ENCODE assay signal across 12 cellular contexts in the genomic region with DNA sequence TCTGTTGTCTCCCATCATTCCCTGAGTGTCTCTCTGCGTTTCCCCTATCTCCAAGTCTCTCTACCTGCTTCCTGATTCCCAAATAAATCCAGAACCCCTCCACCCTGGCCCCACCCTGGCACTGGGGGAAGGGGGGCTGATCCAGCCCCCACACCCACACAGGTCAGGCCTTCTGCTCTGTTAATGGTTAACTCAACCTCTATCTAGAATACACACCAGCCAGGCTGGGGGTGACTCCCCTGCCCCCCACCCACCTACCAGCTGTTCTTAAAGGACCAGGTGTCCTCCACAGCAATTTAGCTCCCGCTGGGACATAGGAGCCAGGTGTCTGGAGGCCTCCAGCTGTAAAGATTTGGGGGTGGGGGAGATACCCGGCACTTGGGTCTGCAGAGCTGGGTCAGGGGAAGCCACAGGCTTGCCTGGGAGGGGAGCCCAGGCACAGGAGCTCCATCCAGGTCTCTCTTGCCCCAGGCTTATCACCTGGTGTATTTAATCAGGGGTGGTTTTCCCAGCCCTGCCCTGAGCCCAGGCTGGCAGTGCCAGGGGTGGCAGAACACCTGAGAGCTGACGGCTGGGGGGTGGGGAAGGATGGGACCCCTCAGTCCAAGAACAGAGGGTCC. TPM values are rescaled to one million over a fixed set of nuclear protein-coding genes. Genes with fewer than 3 reads are reported as not detected.
DNase-seq lines count a peak whose midpoint lies in the region; FAIRE-seq and TF ChIP-seq lines count a peak whose summit lies in the region.
"Had no signal": no experiment of that assay in that cellular context is flagged by ENCODE, and none has a peak within 500 bp of the region (broad histone marks: within the 10 kb centered on the region; RNA-seq: fewer than 3 reads in every experiment).

No MANE protein-coding gene starts in this region.

- H3K4me1 Mint-ChIP-seq in activated naive CD4-positive, alpha-beta T cell treated with anti-CD3 and anti-CD28 coated beads for 36 hours (ENCODE audit: low read depth), result peaks cover 35% of the 10 kb centered on the region

- peaks cover 11% of the 10 kb centered on the region for H3K36me3 ChIP-seq in OCI-LY3 (replicated peaks; ENCODE audit: low read depth, low read length)
- H3K36me3 ChIP-seq in keratinocyte (ENCODE audit: control insufficient read depth in 2 of 2, extremely low read depth in 1 of 2, insufficient read depth in 2 of 2, low read length in 2 of 2), result no peaks in the 10 kb centered on the region
- peaks cover 0 to 4% of the 10 kb centered on the region in 2 donors for H3K36me3 ChIP-seq in small intestine (ENCODE audit: control insufficient read depth in 2 of 2, insufficient read depth in 2 of 2, low read length in 2 of 2)
- H3K36me3 ChIP-seq in adrenal gland (replicated peaks in 1 of 2), result peaks cover 0 to 9% of the 10 kb centered on the region in 2 donors

- H3K36me3 Mint-ChIP-seq in activated naive CD4-positive, alpha-beta T cell treated with anti-CD3 and anti-CD28 coated beads for 36 hours (ENCODE audit: low read depth), result peaks cover 6% of the 10 kb centered on the region

- peak overlapping the region; percentile 86 for H3K4me3 ChIP-seq in OCI-LY3 (ENCODE audit: low read length)
- no peak overlapping the region for H3K4me3 ChIP-seq in keratinocyte (ENCODE audit: control insufficient read depth in 2 of 3, extremely low read depth in 1 of 3, insufficient read depth in 2 of 3, low read depth in 1 of 3, low read length in 3 of 3)
- peak overlapping the region in 1 of 2 donors; percentile 59 for H3K4me3 ChIP-seq in small intestine (ENCODE audit: low read depth in 1 of 2, low read length in 2 of 2)
- peak overlapping the region in 1 of 4 donors; percentile 52 for H3K4me3 ChIP-seq in adrenal gland

- CTCF ChIA-PET in activated naive CD4-positive, alpha-beta T cell treated with anti-CD3 and anti-CD28 coated beads for 36 hours (lab: Charles Lee), result interaction anchor here (0.6 to 6.4 kb wide), 16 partner anchors 10 to 733 kb away, joined by 3 to 84 read pairs (median 4); a partner anchor contains a TSS

- H3K4me3 Mint-ChIP-seq in activated naive CD4-positive, alpha-beta T cell treated with anti-CD3 and anti-CD28 coated beads for 36 hours, result no peak overlapping the region

- 9 to 39% (median 30%) methylated on average over 4 of the region's 4 CpGs for WGBS in small intestine, 3 donors
- 41 to 70% (median 60%) methylated on average over 3 to 4 of the region's 4 CpGs for WGBS in adrenal gland, 4 donors

- no peak for TF ChIP-seq POLR2A in adrenal gland (IDR thresholded peaks at IDR 0.05)

- peaks cover 14% of the 10 kb centered on the region for H3K27me3 Mint-ChIP-seq in activated naive CD4-positive, alpha-beta T cell treated with anti-CD3 and anti-CD28 coated beads for 36 hours (ENCODE audit: low read depth)

- H3K9me1 ChIP-seq in keratinocyte (ENCODE audit: control insufficient read depth, extremely low read depth, insufficient read depth, low read length), result no peaks in the 10 kb centered on the region

- FAIRE-seq in keratinocyte (lab: Jason Lieb, UNC) (no peak), small intestine (lab: Jason Lieb, UNC) (no peak)
- FAIRE-seq: A204.1 had no signal

- peaks cover 37% of the 10 kb centered on the region for H3K4me1 ChIP-seq in OCI-LY3 (ENCODE audit: low read length)
- H3K4me1 ChIP-seq in keratinocyte (ENCODE audit: control insufficient read depth, extremely low read depth, insufficient read depth, low read length), result peaks cover 11% of the 10 kb centered on the region
- peaks cover 2 to 8% of the 10 kb centered on the region in 2 donors for H3K4me1 ChIP-seq in small intestine (ENCODE audit: control insufficient read depth in 2 of 2, insufficient read depth in 1 of 2, low read depth in 1 of 2, low read length in 1 of 2)
- peaks cover 4 to 33% of the 10 kb centered on the region in 2 donors for H3K4me1 ChIP-seq in adrenal gland (replicated peaks in 1 of 2)

- dilution Hi-C loops in keratinocyte (cut with MboI; ENCODE audit: extremely low pct_ligation_motif_present, low sequenced_read_pairs), result no loop called here

- TF ChIP-seq CTCF in OCI-LY3 (IDR thresholded peaks at IDR 0.05; ENCODE audit: low read depth, low read length) (no peak), keratinocyte (optimal IDR thresholded peaks at IDR 0.05 in 1 of 3, IDR thresholded peaks at IDR 0.05 in 1 of 3, conservative IDR thresholded peaks at IDR 0.05 in 1 of 3; ENCODE audit: extremely low read depth in 1 of 3, insufficient read depth in 2 of 3, low read length in 3 of 3) (no peak), adrenal gland (IDR thresholded peaks at IDR 0.05) (no peak)

- H3K9ac ChIP-seq in OCI-LY3 (ENCODE audit: low read length) (peak overlapping the region; percentile 96), keratinocyte (ENCODE audit: control insufficient read depth, extremely low read depth, insufficient read depth, low read length) (no peak overlapping the region)

- DNase-seq in NCI-H1436 (lab: John Stamatoyannopoulos, UW), result peak; percentile 24
- no peak for DNase-seq in NCI-H1436 treated with DMSO at 0.1 percent for 48 hours (lab: John Stamatoyannopoulos, UW)
- no peak for DNase-seq in keratinocyte (ENCODE audit: low read depth, low spot score)
- peak; percentile 76 for DNase-seq in small intestine
- DNase-seq in G401 (ENCODE audit: low spot score), result no peak
- DNase-seq in adrenal gland, result no peak
- DNase-seq in activated naive CD4-positive, alpha-beta T cell treated with anti-CD3 and anti-CD28 coated beads for 36 hours, result no peak
- DNase-seq: activated CD4-positive, alpha-beta T cell treated with anti-CD3 and anti-CD28 coated beads for 1 hour; activated naive CD4-positive, alpha-beta T cell had no signal

- no peak overlapping the region for H3K27ac Mint-ChIP-seq in activated naive CD4-positive, alpha-beta T cell treated with anti-CD3 and anti-CD28 coated beads for 36 hours

- H3K27ac ChIP-seq in OCI-LY3 (ENCODE audit: low read length) (peak overlapping the region; percentile 84), keratinocyte (ENCODE audit: control insufficient read depth, insufficient read depth, low read length) (no peak overlapping the region), small intestine (ENCODE audit: low read depth in 1 of 2, low read length in 1 of 2) (peak overlapping the region; percentile 52 to 81), adrenal gland (no peak overlapping the region)

- H2AFZ ChIP-seq in OCI-LY3 (ENCODE audit: low read depth, low read length), result peak overlapping the region; percentile 1; the same call in 1 of the 2 replicates
- no peak overlapping the region for H2AFZ ChIP-seq in keratinocyte (ENCODE audit: control insufficient read depth, low read length)

- H3K9me3 ChIP-seq in OCI-LY3 (ENCODE audit: insufficient read depth, low read length), result no peaks in the 10 kb centered on the region
- no peaks in the 10 kb centered on the region for H3K9me3 ChIP-seq in keratinocyte (ENCODE audit: control insufficient read depth, low read depth, low read length)
- no peaks in the 10 kb centered on the region for H3K9me3 ChIP-seq in small intestine (ENCODE audit: control insufficient read depth, low read depth)
- no peaks in the 10 kb centered on the region for H3K9me3 ChIP-seq in adrenal gland (replicated peaks in 1 of 3)

- in situ Hi-C loops in G401 (cut with HindIII; ENCODE audit: low sequenced_read_pairs), result no loop called here

- H3K79me2 ChIP-seq in OCI-LY3 (ENCODE audit: low read length), result peaks cover 21% of the 10 kb centered on the region
- peaks cover 8% of the 10 kb centered on the region for H3K79me2 ChIP-seq in keratinocyte (ENCODE audit: control insufficient read depth, insufficient read depth, low read length)

- H3K9me3 Mint-ChIP-seq in activated naive CD4-positive, alpha-beta T cell treated with anti-CD3 and anti-CD28 coated beads for 36 hours, result no peaks in the 10 kb centered on the region

- peak overlapping the region; percentile 99 for H3K4me2 ChIP-seq in OCI-LY3 (ENCODE audit: low read length)
- H3K4me2 ChIP-seq in keratinocyte (ENCODE audit: control insufficient read depth, extremely low read depth, insufficient read depth, low read depth, low read length), result peak overlapping the region; percentile 79

- H4K20me1 ChIP-seq in OCI-LY3 (ENCODE audit: insufficient read depth, low read length) (no peaks in the 10 kb centered on the region), keratinocyte (ENCODE audit: control insufficient read depth, extremely low read depth, insufficient read depth, low read length) (no peaks in the 10 kb centered on the region)

- H3K27me3 ChIP-seq in OCI-LY3 (ENCODE audit: low read depth, low read length) (no peaks in the 10 kb centered on the region), keratinocyte (ENCODE audit: control insufficient read depth, extremely low read depth, insufficient read depth, low read length) (peaks cover 14% of the 10 kb centered on the region), small intestine (ENCODE audit: control insufficient read depth in 2 of 2, insufficient read depth in 2 of 2, low read length in 2 of 2) (no peaks in the 10 kb centered on the region), adrenal gland (no peaks in the 10 kb centered on the region)

- intact Hi-C loops in adrenal gland (cut with DNase I), result loop anchor here in 1 of 2 donors (5.0 kb wide), 1 partner anchor 65 kb away; a partner anchor contains a TSS
- intact Hi-C loops in activated naive CD4-positive, alpha-beta T cell treated with anti-CD3 and anti-CD28 coated beads for 36 hours (cut with micrococcal nuclease), result loop anchor here (10.0 kb wide), 1 partner anchor 463 kb away; a partner anchor contains a TSS

RNA-seq across cellular contexts. Expression of a gene that starts 3.9 kb away (rescaled TPM):
- polyA plus RNA-seq in keratinocyte (1.7 to 3.1 TPM (median 3.1 TPM) in 3 replicates), small intestine (10 to 100 TPM; 14.5 to 16.7 (median 14.6) TPM), adrenal gland (10 to 100 TPM in 2 of 3 donors, 1 to 10 TPM in 1; 3.8 to 23.0 (median 18.3) TPM)
- 2.6 TPM for polyA plus RNA-seq in keratinocyte (2011; ENCODE audit: low read depth)
- 1.3 and 4.1 TPM in 2 replicates for polyA plus RNA-seq in keratinocyte (2011; cell fraction: cytosol; rRNA removed)
- 2.9 and 4.1 TPM in 2 replicates for polyA plus RNA-seq in keratinocyte (2011; cell fraction: nucleus; rRNA removed)
- polyA plus RNA-seq in keratinocyte (2012; ENCODE audit: low replicate concordance), result 4.1 and 6.2 TPM in 2 replicates
- polyA minus RNA-seq in keratinocyte, result 1.6 to 2.8 TPM (median 1.7 TPM) in 3 replicates
- 15.3 TPM for polyA minus RNA-seq in keratinocyte (2011; cell fraction: cytosol; rRNA and poly(A)+ RNA removed)
- 3.6 and 5.8 TPM in 2 replicates for polyA minus RNA-seq in keratinocyte (2011; cell fraction: nucleus; rRNA and poly(A)+ RNA removed)
- 38.3 and 43.4 TPM in 2 replicates for total RNA-seq in G401 (2014; rRNA removed; shearing (Covaris generic))
- total RNA-seq in adrenal gland, result 10 to 100 TPM; 27.3 to 57.0 (median 39.4) TPM
- 10 to 100 TPM; 11.4 TPM for total RNA-seq in activated naive CD4-positive, alpha-beta T cell treated with anti-CD3 and anti-CD28 coated beads for 36 hours

RNA-seq across cellular contexts. Expression of a gene that starts 17.9 kb away (rescaled TPM):
- polyA plus RNA-seq in keratinocyte, result 0.03 to 0.05 TPM in 2 of 3 replicates, not detected in the other
- polyA plus RNA-seq in keratinocyte (2011; ENCODE audit: low read depth), result not detected
- polyA plus RNA-seq in keratinocyte (2011; cell fraction: cytosol; rRNA removed), result 0.05 TPM in 1 of 2 replicates, not detected in the other
- polyA plus RNA-seq in keratinocyte (2011; cell fraction: nucleus; rRNA removed), result not detected in 2 replicates
- not detected in 2 replicates for polyA plus RNA-seq in keratinocyte (2012; ENCODE audit: low replicate concordance)
- not detected in 3 replicates for polyA minus RNA-seq in keratinocyte
- not detected for polyA minus RNA-seq in keratinocyte (2011; cell fraction: cytosol; rRNA and poly(A)+ RNA removed)
- not detected in 2 replicates for polyA minus RNA-seq in keratinocyte (2011; cell fraction: nucleus; rRNA and poly(A)+ RNA removed)
- polyA plus RNA-seq in small intestine, result 10 to 100 TPM; 15.7 to 24.8 (median 21.5) TPM
- total RNA-seq in G401 (2014; rRNA removed; shearing (Covaris generic)), result 4.5 and 5.5 TPM in 2 replicates
- not detected for total RNA-seq in adrenal gland
- polyA plus RNA-seq in adrenal gland, result under 1 TPM in 1 of 3 donors, not detected in 2; 0.03 TPM
- under 1 TPM in 1 of 2 experiments, not detected in 1; 0.20 TPM for total RNA-seq in activated naive CD4-positive, alpha-beta T cell treated with anti-CD3 and anti-CD28 coated beads for 36 hours
- total RNA-seq: right cardiac atrium had no signal
- polyA plus RNA-seq: right cardiac atrium had no signal

RNA-seq across cellular contexts. Expression of a gene that starts 19.1 kb away (rescaled TPM):
- polyA plus RNA-seq in keratinocyte, result 43.8 to 63.2 TPM (median 56.0 TPM) in 3 replicates
- 51.1 TPM for polyA plus RNA-seq in keratinocyte (2011; ENCODE audit: low read depth)
- 43.6 and 48.5 TPM in 2 replicates for polyA plus RNA-seq in keratinocyte (2011; cell fraction: cytosol; rRNA removed)
- 105 and 128 TPM in 2 replicates for polyA plus RNA-seq in keratinocyte (2011; cell fraction: nucleus; rRNA removed)
- polyA plus RNA-seq in keratinocyte (2012; ENCODE audit: low replicate concordance), result 29.5 and 45.4 TPM in 2 replicates
- polyA minus RNA-seq in keratinocyte, result 82.5 to 138 TPM (median 95.2 TPM) in 3 replicates
- 75.6 TPM for polyA minus RNA-seq in keratinocyte (2011; cell fraction: cytosol; rRNA and poly(A)+ RNA removed)
- polyA minus RNA-seq in keratinocyte (2011; cell fraction: nucleus; rRNA and poly(A)+ RNA removed), result 44.7 and 61.0 TPM in 2 replicates
- polyA plus RNA-seq in small intestine, result 100 to 1,000 TPM in 1 of 3 donors, 10 to 100 TPM in 2; 68.1 to 106 (median 76.7) TPM
- total RNA-seq in G401 (2014; rRNA removed; shearing (Covaris generic)), result 131 and 136 TPM in 2 replicates
- total RNA-seq in adrenal gland, result 10 to 100 TPM; 32.2 to 64.8 (median 51.2) TPM
- 100 to 1,000 TPM in 2 of 3 donors, 10 to 100 TPM in 1; 44.5 to 313 (median 127) TPM for polyA plus RNA-seq in adrenal gland
- 10 to 100 TPM; 96.9 to 97.4 TPM for total RNA-seq in activated naive CD4-positive, alpha-beta T cell treated with anti-CD3 and anti-CD28 coated beads for 36 hours

RNA-seq across cellular contexts. Expression of a gene that starts 20.4 kb away (rescaled TPM):
- polyA plus RNA-seq in keratinocyte, result 1.1 to 1.6 TPM (median 1.3 TPM) in 3 replicates
- 0.82 TPM for polyA plus RNA-seq in keratinocyte (2011; ENCODE audit: low read depth)
- 1.6 and 2.6 TPM in 2 replicates for polyA plus RNA-seq in keratinocyte (2011; cell fraction: cytosol; rRNA removed)
- polyA plus RNA-seq in keratinocyte (2011; cell fraction: nucleus; rRNA removed), result 3.1 and 5.5 TPM in 2 replicates
- polyA plus RNA-seq in keratinocyte (2012; ENCODE audit: low replicate concordance), result 4.1 and 4.6 TPM in 2 replicates
- polyA minus RNA-seq in keratinocyte, result 0.30 to 4.5 TPM (median 0.35 TPM) in 3 replicates
- 3.8 TPM for polyA minus RNA-seq in keratinocyte (2011; cell fraction: cytosol; rRNA and poly(A)+ RNA removed)
- 1.2 and 1.8 TPM in 2 replicates for polyA minus RNA-seq in keratinocyte (2011; cell fraction: nucleus; rRNA and poly(A)+ RNA removed)
- 10 to 100 TPM in 1 of 3 donors, 1 to 10 TPM in 2; 4.8 to 10.7 (median 7.3) TPM for polyA plus RNA-seq in small intestine
- total RNA-seq in G401 (2014; rRNA removed; shearing (Covaris generic)), result 0.12 and 1.9 TPM in 2 replicates
- 10 to 100 TPM in 1 of 8 donors, 1 to 10 TPM in 7; 2.1 to 14.3 (median 7.4) TPM for total RNA-seq in adrenal gland
- 10 to 100 TPM in 1 of 3 donors, 1 to 10 TPM in 2; 5.4 to 10.1 (median 6.6) TPM for polyA plus RNA-seq in adrenal gland
- 1 to 10 TPM; 4.5 to 4.8 TPM for total RNA-seq in activated naive CD4-positive, alpha-beta T cell treated with anti-CD3 and anti-CD28 coated beads for 36 hours

RNA-seq across cellular contexts. Expression of a gene that starts 32.6 kb away (rescaled TPM):
- polyA plus RNA-seq in keratinocyte (not detected in 3 replicates), small intestine (not detected), adrenal gland (not detected)
- polyA plus RNA-seq in keratinocyte (2011; ENCODE audit: low read depth), result not detected
- polyA plus RNA-seq in keratinocyte (2011; cell fraction: cytosol; rRNA removed), result not detected in 2 replicates
- polyA plus RNA-seq in keratinocyte (2011; cell fraction: nucleus; rRNA removed), result not detected in 2 replicates
- not detected in 2 replicates for polyA plus RNA-seq in keratinocyte (2012; ENCODE audit: low replicate concordance)
- polyA minus RNA-seq in keratinocyte, result not detected in 3 replicates
- not detected for polyA minus RNA-seq in keratinocyte (2011; cell fraction: cytosol; rRNA and poly(A)+ RNA removed)
- polyA minus RNA-seq in keratinocyte (2011; cell fraction: nucleus; rRNA and poly(A)+ RNA removed), result not detected in 2 replicates
- 0.07 TPM in 1 of 2 replicates, not detected in the other for total RNA-seq in G401 (2014; rRNA removed; shearing (Covaris generic))
- total RNA-seq in adrenal gland, result not detected
- total RNA-seq in activated naive CD4-positive, alpha-beta T cell treated with anti-CD3 and anti-CD28 coated beads for 36 hours, result not detected
- total RNA-seq: right cardiac atrium had no signal
- polyA plus RNA-seq: right cardiac atrium had no signal

Comparison
In these comparisons a context has a peak if more than half of its experiments do, and no peak if none do; other contexts are left out.
1. DNase-seq: peak in NCI-H1436 (single experiment) and small intestine (single experiment); none in NCI-H1436 treated with DMSO at 0.1 percent for 48 hours (single experiment), keratinocyte (single experiment), G401 (single experiment), adrenal gland (0 of 7) and activated naive CD4-positive, alpha-beta T cell treated with anti-CD3 and anti-CD28 coated beads for 36 hours (single experiment).
2. H3K27ac ChIP-seq: peak in OCI-LY3 (single experiment) and small intestine (2 of 2); none in keratinocyte (single experiment) and adrenal gland (0 of 5).